ENCODE assay signal across 8 cellular contexts in the genomic region with DNA sequence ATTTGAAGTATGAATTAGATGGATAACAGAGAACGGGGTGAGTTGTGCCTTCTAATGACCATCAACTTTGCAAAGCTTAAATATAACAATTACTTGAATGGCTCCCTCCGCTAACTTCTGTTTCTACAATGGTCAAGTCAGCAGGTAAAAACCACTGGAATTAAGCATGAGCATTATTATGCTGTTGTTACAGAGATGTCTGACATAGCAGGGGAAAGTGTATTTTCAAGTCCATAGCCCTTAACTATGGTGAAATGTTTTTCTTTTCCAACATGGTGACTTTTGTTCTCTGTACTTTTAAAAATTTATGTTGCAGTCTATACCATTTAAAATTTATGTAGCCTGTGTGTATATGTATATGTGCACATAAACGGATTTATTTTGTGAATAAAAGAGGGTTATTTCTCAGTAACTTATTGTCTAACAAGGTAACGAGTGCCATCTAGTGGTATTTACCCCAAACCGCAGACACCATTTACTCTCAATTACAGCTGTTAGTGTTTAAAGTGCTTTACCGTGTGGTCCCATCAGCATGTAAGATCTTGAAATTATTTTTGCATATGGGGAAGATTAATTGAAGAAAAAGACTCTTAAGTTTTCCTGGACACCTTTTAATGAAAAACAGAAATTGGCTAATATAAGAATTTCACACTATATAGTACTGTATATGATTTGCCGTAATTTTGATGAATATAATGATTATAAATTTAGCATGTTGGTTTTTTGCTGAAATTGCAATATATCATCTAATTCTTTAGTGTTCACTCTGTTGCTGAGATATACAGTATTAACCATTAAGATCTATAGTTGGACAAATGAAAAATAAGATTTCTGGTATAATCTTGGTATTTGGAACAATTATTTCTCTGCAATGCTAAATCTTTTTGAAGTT.
A peak's percentile ranks its signal among the peaks of the same experiment; 100 is the strongest.
DNase-seq lines count a peak whose midpoint lies in the region; ATAC-seq, FAIRE-seq and TF ChIP-seq lines count a peak whose summit lies in the region.

No MANE protein-coding gene starts in this region.

- TF ChIP-seq CTCF in HepG2 (CRISPR knock-in tag; IDR thresholded peaks at IDR 0.05) (peak; percentile 84), vagina (IDR thresholded peaks at IDR 0.05) (peak in 2 of 3 experiments; percentile 38 to 42)

- TF ChIP-seq POLR2A in HepG2 (IDR thresholded peaks at IDR 0.05; ENCODE audit: insufficient read depth in 1 of 2, low read depth in 2 of 2, low read length in 2 of 2), result no peak
- no peak for TF ChIP-seq POLR2A in vagina (IDR thresholded peaks at IDR 0.05)

- ATAC-seq in Right ventricle myocardium superior (ENCODE audit: poor library complexity) (peak; percentile 53), Right ventricle myocardium inferior (no peak), HG02610 (IDR thresholded peaks at IDR 0.05; ENCODE audit: unreplicated experiment) (peak; percentile 75), HepG2 (peak; percentile 81)

- DNase-seq in Right ventricle myocardium superior (no peak), Right ventricle myocardium inferior (ENCODE audit: missing footprints) (no peak), NCI-H748 (lab: John Stamatoyannopoulos, UW; ENCODE audit: unreplicated experiment) (peak; percentile 64), adipocyte (ENCODE audit: low read depth) (peak; percentile 59), HepG2 (ENCODE audit: low spot score) (peak; percentile 60), vagina (ENCODE audit: extremely low spot score in 2 of 2) (no peak), dedifferentiated amniotic fluid mesenchymal stem cell (ENCODE audit: extremely low spot score) (no peak)

- no peaks in the 10 kb centered on the region for H3K4me1 ChIP-seq in adipocyte (ENCODE audit: control insufficient read depth, insufficient read depth, low read length)
- H3K4me1 ChIP-seq in HepG2 (ENCODE audit: insufficient read depth, low read length), result no peaks in the 10 kb centered on the region
- no peaks in the 10 kb centered on the region for H3K4me1 ChIP-seq in vagina

- H3K36me3 ChIP-seq in adipocyte (ENCODE audit: control insufficient read depth, insufficient read depth, low read length, severe bottlenecking) (peaks cover 3% of the 10 kb centered on the region), HepG2 (replicated peaks in 1 of 2; ENCODE audit: control insufficient read depth in 1 of 2, insufficient read depth in 2 of 2, low read length in 2 of 2) (no peaks in the 10 kb centered on the region; a peak in 2 of 5 replicates), vagina (no peaks in the 10 kb centered on the region)

- 55% methylated on average over 7 of the region's 7 CpGs for WGBS in HepG2 (ENCODE audit: low lambda C conversion rate)

- in situ Hi-C loops in HepG2 (cut with HindIII; ENCODE audit: extremely low pct_ligation_motif_present, low pct_unique_long_range_greater_than_20kb), result loop anchor here (5.0 to 10.0 kb wide), 2 partner anchors 454 to 936 kb away; no protein-coding TSS in a partner anchor

- no peak overlapping the region for H3K4me2 ChIP-seq in HepG2 (ENCODE audit: low read depth, low read length)

- peak; percentile 55 for FAIRE-seq in HepG2 (lab: Jason Lieb, UNC)

- no peak overlapping the region for H3K27ac ChIP-seq in HepG2 (ENCODE audit: extremely low read length, insufficient read depth, low read length)
- H3K27ac ChIP-seq in vagina, result no peak overlapping the region

- H3K9me3 ChIP-seq in adipocyte (ENCODE audit: control insufficient read depth, low read length) (no peaks in the 10 kb centered on the region), HepG2 (ENCODE audit: low read length) (no peaks in the 10 kb centered on the region), vagina (no peaks in the 10 kb centered on the region)

- no peaks in the 10 kb centered on the region for H3K79me2 ChIP-seq in HepG2 (ENCODE audit: insufficient read depth, low read length)

- POLR2A ChIA-PET in HepG2 (lab: Yijun Ruan, JAX), result no interaction called here

- H3K4me3 ChIP-seq in adipocyte (ENCODE audit: low read length) (no peak overlapping the region), HepG2 (replicated peaks in 1 of 3; ENCODE audit: insufficient read depth in 1 of 3, low read depth in 2 of 3, low read length in 3 of 3) (no peak overlapping the region), vagina (no peak overlapping the region)

- no TSS peak for BruUV-seq in HepG2 (replicated peaks; lab: Mats Ljungman, UMichigan)

- H2AFZ ChIP-seq in HepG2 (ENCODE audit: low read length), result no peak overlapping the region

- no peak for TF ChIP-seq EP300 in HepG2 (IDR thresholded peaks at IDR 0.05; ENCODE audit: low read depth in 2 of 2, low read length in 2 of 2)
- TF ChIP-seq EP300 in HepG2 (CRISPR knock-in tag; IDR thresholded peaks at IDR 0.05; ENCODE audit: borderline replicate concordance), result no peak

- intact Hi-C loops in Right ventricle myocardium superior (cut with DNase I), result loop anchor here (10.0 kb wide), 1 partner anchor 924 kb away; no protein-coding TSS in a partner anchor
- intact Hi-C loops in Right ventricle myocardium inferior (cut with DNase I), result loop anchor here (2.0 kb wide), 1 partner anchor 934 kb away; no protein-coding TSS in a partner anchor
- intact Hi-C loops in HepG2 (cut with micrococcal nuclease; ENCODE audit: unreplicated experiment), result loop anchor here (1.0 to 10.0 kb wide), 5 partner anchors 75 to 933 kb away; no protein-coding TSS in a partner anchor
- intact Hi-C loops in vagina (cut with DNase I), result no loop called here

- CTCF ChIA-PET in HepG2 (lab: Yijun Ruan, JAX; ENCODE audit: low intra/inter-chr PET ratio, low total read pairs), result interaction anchor here (2.7 to 3.4 kb wide), 2 partner anchors 454 to 934 kb away, joined by 26 to 29 read pairs; no protein-coding TSS in a partner anchor

- no peaks in the 10 kb centered on the region for H4K20me1 ChIP-seq in HepG2 (ENCODE audit: insufficient read depth, low read length)

- H3K9ac ChIP-seq in adipocyte (ENCODE audit: low read length) (no peak overlapping the region), HepG2 (ENCODE audit: insufficient read depth, low read depth, low read length) (no peak overlapping the region)

- TF ChIP-seq RAD21 in HepG2 (CRISPR knock-in tag; IDR thresholded peaks at IDR 0.05), result peak; percentile 76

- no peaks in the 10 kb centered on the region for H3K27me3 ChIP-seq in adipocyte (replicated peaks; ENCODE audit: control insufficient read depth, insufficient read depth, low read length)
- H3K27me3 ChIP-seq in HepG2 (ENCODE audit: control insufficient read depth in 1 of 2, insufficient read depth in 2 of 2, low read length in 2 of 2), result no peaks in the 10 kb centered on the region
- H3K27me3 ChIP-seq in vagina, result no peaks in the 10 kb centered on the region

TF ChIP-seq in HepG2, 621 proteins besides CTCF, POLR2A, EP300 and RAD21:
- TF ChIP-seq, protein P1, sequence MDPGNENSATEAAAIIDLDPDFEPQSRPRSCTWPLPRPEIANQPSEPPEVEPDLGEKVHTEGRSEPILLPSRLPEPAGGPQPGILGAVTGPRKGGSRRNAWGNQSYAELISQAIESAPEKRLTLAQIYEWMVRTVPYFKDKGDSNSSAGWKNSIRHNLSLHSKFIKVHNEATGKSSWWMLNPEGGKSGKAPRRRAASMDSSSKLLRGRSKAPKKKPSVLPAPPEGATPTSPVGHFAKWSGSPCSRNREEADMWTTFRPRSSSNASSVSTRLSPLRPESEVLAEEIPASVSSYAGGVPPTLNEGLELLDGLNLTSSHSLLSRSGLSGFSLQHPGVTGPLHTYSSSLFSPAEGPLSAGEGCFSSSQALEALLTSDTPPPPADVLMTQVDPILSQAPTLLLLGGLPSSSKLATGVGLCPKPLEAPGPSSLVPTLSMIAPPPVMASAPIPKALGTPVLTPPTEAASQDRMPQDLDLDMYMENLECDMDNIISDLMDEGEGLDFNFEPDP (CRISPR knock-in tag; conservative IDR thresholded peaks at IDR 0.05), result 0 out of 2 replicates have a peak, but pooled peaks have one; percentile 39
- TF ChIP-seq, protein P2, sequence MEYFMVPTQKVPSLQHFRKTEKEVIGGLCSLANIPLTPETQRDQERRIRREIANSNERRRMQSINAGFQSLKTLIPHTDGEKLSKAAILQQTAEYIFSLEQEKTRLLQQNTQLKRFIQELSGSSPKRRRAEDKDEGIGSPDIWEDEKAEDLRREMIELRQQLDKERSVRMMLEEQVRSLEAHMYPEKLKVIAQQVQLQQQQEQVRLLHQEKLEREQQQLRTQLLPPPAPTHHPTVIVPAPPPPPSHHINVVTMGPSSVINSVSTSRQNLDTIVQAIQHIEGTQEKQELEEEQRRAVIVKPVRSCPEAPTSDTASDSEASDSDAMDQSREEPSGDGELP (IDR thresholded peaks at IDR 0.05; ENCODE audit: borderline replicate concordance, low read depth), result 0 out of 2 replicates have a peak, but pooled peaks have one; percentile 10
- TF ChIP-seq PHF21A (CRISPR knock-in tag; IDR thresholded peaks at IDR 0.05) (no peak), MAFK (conservative IDR thresholded peaks at IDR 0.05 in 1 of 2, IDR thresholded peaks at IDR 0.05 in 1 of 2; ENCODE audit: low read length in 2 of 2) (peak; percentile 88 to 90), STAG1 (CRISPR knock-in tag; IDR thresholded peaks at IDR 0.05) (peak; percentile 94), MAFF (IDR thresholded peaks at IDR 0.05; ENCODE audit: low read depth, low read length) (peak; percentile 84), ZNF878 (CRISPR knock-in tag; IDR thresholded peaks at IDR 0.05) (no peak), RBAK (CRISPR knock-in tag; IDR thresholded peaks at IDR 0.05) (no peak), SMC3 (IDR thresholded peaks at IDR 0.05; ENCODE audit: low read length) (peak; percentile 79)

Comparison
In these comparisons a context has a peak if more than half of its experiments do, and no peak if none do; other contexts are left out.
1. DNase-seq: peak in NCI-H748 (single experiment), adipocyte (single experiment) and HepG2 (single experiment); none in Right ventricle myocardium superior (single experiment), Right ventricle myocardium inferior (single experiment), vagina (0 of 2) and dedifferentiated amniotic fluid mesenchymal stem cell (single experiment).